6 cellular contexts compared by ENCODE assay signal in the genomic region with DNA sequence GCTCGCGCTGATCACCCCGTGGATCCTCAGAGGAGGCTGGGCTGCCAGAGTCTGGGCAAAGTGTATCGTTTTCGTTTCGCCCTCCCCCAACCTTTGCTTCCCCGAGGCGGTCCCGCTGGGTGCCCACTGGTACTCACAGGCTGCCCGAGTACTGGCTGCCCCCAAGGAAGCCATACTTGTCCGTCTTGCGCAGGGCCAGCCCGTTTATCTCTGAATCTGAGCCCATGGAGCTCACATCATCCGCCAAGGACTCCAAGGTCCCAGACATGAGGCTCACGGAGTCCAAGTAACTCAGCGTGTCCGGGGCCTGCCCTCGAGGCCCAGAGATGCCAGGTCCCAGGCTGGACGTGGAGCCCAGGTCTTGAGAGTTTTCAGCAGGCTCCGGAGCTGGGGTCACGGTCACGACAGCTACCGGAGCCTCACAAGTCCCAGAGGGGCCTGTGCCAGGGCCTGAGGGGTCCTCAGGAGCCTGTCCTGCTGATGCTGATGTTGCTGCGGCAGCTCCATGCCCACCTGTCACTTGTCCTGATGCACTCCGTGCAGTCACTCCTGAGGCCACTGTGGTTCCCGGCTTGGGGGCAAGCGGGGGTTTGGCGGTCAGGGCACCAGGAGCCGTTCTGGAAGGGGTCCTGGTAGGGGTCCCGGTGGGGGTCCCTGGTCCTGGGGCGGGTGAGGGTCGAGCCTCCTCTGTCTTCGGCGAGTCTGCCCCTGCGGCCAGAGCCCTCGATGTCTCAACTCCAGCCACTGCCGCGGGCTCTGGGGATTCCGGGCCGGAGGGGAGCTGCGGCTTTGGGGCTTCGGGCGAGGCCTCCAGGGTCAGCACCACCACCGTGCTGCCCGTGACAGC. TPM values are rescaled to one million over a fixed set of nuclear protein-coding genes. Genes with fewer than 3 reads are reported as not detected.
DNase-seq lines count a peak whose midpoint lies in the region; ATAC-seq and TF ChIP-seq lines count a peak whose summit lies in the region.

No MANE protein-coding gene starts in this region.

- H3K4me3 ChIP-seq in GM23338 (peak overlapping the region; percentile 85), mucosa of rectum (ENCODE audit: low read length in 2 of 2) (peak overlapping the region; percentile 70 to 84)

- peak overlapping the region; percentile 75 for H3K9ac ChIP-seq in mucosa of rectum (ENCODE audit: low read depth in 1 of 2, low read length in 2 of 2)

- peaks cover 11% of the 10 kb centered on the region for H3K4me1 ChIP-seq in GM23338 (ENCODE audit: insufficient read depth)
- peaks cover 24 to 32% of the 10 kb centered on the region in 2 donors for H3K4me1 ChIP-seq in mucosa of rectum (ENCODE audit: control insufficient read depth in 2 of 2, insufficient read depth in 2 of 2, low read length in 2 of 2)

- H3K36me3 ChIP-seq in GM23338 (ENCODE audit: insufficient read depth) (no peaks in the 10 kb centered on the region), mucosa of rectum (ENCODE audit: control insufficient read depth in 2 of 2, insufficient read depth in 2 of 2, low read length in 2 of 2) (peaks cover 13% of the 10 kb centered on the region in 2 donors)

- peaks cover 37% of the 10 kb centered on the region for H3K79me2 ChIP-seq in GM23338 (replicated peaks; ENCODE audit: insufficient read depth)

- H3K9me2 ChIP-seq in GM23338 (ENCODE audit: insufficient read depth), result no peaks in the 10 kb centered on the region

- H3F3A ChIP-seq in GM23338 (replicated peaks; ENCODE audit: low read depth), result no peaks in the 10 kb centered on the region

- no peaks in the 10 kb centered on the region for H3K9me3 Mint-ChIP-seq in GM23338
- no peaks in the 10 kb centered on the region for H3K9me3 Mint-ChIP-seq in activated naive CD8-positive, alpha-beta T cell treated with anti-CD3 and anti-CD28 coated beads, Interleukin-2, amount 10 ng/mL, durations not matched to agents 7 days and 5 days

- peaks cover 33% of the 10 kb centered on the region for H3K4me1 Mint-ChIP-seq in GM23338
- peaks cover 43% of the 10 kb centered on the region for H3K4me1 Mint-ChIP-seq in activated naive CD8-positive, alpha-beta T cell treated with anti-CD3 and anti-CD28 coated beads, Interleukin-2, amount 10 ng/mL, durations not matched to agents 7 days and 5 days

- H3K27me3 ChIP-seq in GM23338 (ENCODE audit: insufficient read depth), result no peaks in the 10 kb centered on the region
- H3K27me3 ChIP-seq in mucosa of rectum (ENCODE audit: control insufficient read depth in 2 of 2, insufficient read depth in 2 of 2, low read length in 2 of 2), result no peaks in the 10 kb centered on the region

- H3K27ac ChIP-seq in GM23338 (ENCODE audit: low read depth) (no peak overlapping the region), mucosa of rectum (ENCODE audit: low read depth in 2 of 2, low read length in 2 of 2) (peak overlapping the region; percentile 19 to 67)

- POLR2A ChIA-PET in activated naive CD8-positive, alpha-beta T cell treated with anti-CD3 and anti-CD28 coated beads, Interleukin-2, amount 10 ng/mL, durations not matched to agents 7 days and 5 days (lab: Charles Lee), result interaction anchor here (0.7 to 4.1 kb wide), 10 partner anchors 9 to 186 kb away, joined by 3 to 71 read pairs (median 6); a partner anchor contains a TSS

- H3K4me3 Mint-ChIP-seq in GM23338, result peak overlapping the region; percentile 78
- peak overlapping the region; percentile 93 for H3K4me3 Mint-ChIP-seq in activated naive CD8-positive, alpha-beta T cell treated with anti-CD3 and anti-CD28 coated beads, Interleukin-2, amount 10 ng/mL, durations not matched to agents 7 days and 5 days

- H3K36me3 Mint-ChIP-seq in GM23338 (ENCODE audit: low read depth), result peaks cover 9% of the 10 kb centered on the region; the same call in 2 of the 3 replicates
- peaks cover 19% of the 10 kb centered on the region for H3K36me3 Mint-ChIP-seq in activated naive CD8-positive, alpha-beta T cell treated with anti-CD3 and anti-CD28 coated beads, Interleukin-2, amount 10 ng/mL, durations not matched to agents 7 days and 5 days

- peak overlapping the region; percentile 98 for H3K4me2 ChIP-seq in GM23338

- no peak for TF ChIP-seq CTCF in GM23338 (conservative IDR thresholded peaks at IDR 0.05; ENCODE audit: low read depth in 2 of 2)

- H3K9me3 ChIP-seq in mucosa of rectum (ENCODE audit: control insufficient read depth in 2 of 2, low read length in 2 of 2), result no peaks in the 10 kb centered on the region

- H3K27me3 Mint-ChIP-seq in GM23338 (ENCODE audit: insufficient read depth, low read depth, poor library complexity), result peaks cover 19% of the 10 kb centered on the region
- no peaks in the 10 kb centered on the region for H3K27me3 Mint-ChIP-seq in activated naive CD8-positive, alpha-beta T cell treated with anti-CD3 and anti-CD28 coated beads, Interleukin-2, amount 10 ng/mL, durations not matched to agents 7 days and 5 days

- H4K20me1 ChIP-seq in GM23338 (replicated peaks; ENCODE audit: insufficient read depth), result peaks cover 10% of the 10 kb centered on the region; the same call in 1 of the 2 replicates

- no peak overlapping the region for H3K27ac Mint-ChIP-seq in GM23338
- peak overlapping the region; percentile 78 for H3K27ac Mint-ChIP-seq in activated naive CD8-positive, alpha-beta T cell treated with anti-CD3 and anti-CD28 coated beads, Interleukin-2, amount 10 ng/mL, durations not matched to agents 7 days and 5 days

- ATAC-seq in GM23338, result peak; percentile 0; the same call in 2 of the 3 replicates
- ATAC-seq in activated naive CD8-positive, alpha-beta T cell treated with anti-CD3 and anti-CD28 coated beads, Interleukin-2, amount 10 ng/mL, durations not matched to agents 7 days and 5 days (ENCODE audit: low read depth), result no peak
- ATAC-seq in HG03025 (IDR thresholded peaks at IDR 0.05; ENCODE audit: low FRiP score, unreplicated experiment), result no peak
- no peak for ATAC-seq in HG03135 (IDR thresholded peaks at IDR 0.05; ENCODE audit: unreplicated experiment)

- DNase-seq in GM23338 (ENCODE audit: low spot score), result peak; percentile 29
- DNase-seq in activated naive CD8-positive, alpha-beta T cell treated with anti-CD3 and anti-CD28 coated beads, Interleukin-2, amount 10 ng/mL, durations not matched to agents 7 days and 5 days, result peak; percentile 50
- no peak for DNase-seq in kidney glomerular epithelial cell (lab: John Stamatoyannopoulos, UW)

- H2AFZ ChIP-seq in GM23338, result no peak overlapping the region

TF ChIP-seq in GM23338, 12 proteins besides CTCF, POLR2A, EP300 and RAD21 (continues in another document):
- TF ChIP-seq, protein P1, sequence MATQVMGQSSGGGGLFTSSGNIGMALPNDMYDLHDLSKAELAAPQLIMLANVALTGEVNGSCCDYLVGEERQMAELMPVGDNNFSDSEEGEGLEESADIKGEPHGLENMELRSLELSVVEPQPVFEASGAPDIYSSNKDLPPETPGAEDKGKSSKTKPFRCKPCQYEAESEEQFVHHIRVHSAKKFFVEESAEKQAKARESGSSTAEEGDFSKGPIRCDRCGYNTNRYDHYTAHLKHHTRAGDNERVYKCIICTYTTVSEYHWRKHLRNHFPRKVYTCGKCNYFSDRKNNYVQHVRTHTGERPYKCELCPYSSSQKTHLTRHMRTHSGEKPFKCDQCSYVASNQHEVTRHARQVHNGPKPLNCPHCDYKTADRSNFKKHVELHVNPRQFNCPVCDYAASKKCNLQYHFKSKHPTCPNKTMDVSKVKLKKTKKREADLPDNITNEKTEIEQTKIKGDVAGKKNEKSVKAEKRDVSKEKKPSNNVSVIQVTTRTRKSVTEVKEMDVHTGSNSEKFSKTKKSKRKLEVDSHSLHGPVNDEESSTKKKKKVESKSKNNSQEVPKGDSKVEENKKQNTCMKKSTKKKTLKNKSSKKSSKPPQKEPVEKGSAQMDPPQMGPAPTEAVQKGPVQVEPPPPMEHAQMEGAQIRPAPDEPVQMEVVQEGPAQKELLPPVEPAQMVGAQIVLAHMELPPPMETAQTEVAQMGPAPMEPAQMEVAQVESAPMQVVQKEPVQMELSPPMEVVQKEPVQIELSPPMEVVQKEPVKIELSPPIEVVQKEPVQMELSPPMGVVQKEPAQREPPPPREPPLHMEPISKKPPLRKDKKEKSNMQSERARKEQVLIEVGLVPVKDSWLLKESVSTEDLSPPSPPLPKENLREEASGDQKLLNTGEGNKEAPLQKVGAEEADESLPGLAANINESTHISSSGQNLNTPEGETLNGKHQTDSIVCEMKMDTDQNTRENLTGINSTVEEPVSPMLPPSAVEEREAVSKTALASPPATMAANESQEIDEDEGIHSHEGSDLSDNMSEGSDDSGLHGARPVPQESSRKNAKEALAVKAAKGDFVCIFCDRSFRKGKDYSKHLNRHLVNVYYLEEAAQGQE (IDR thresholded peaks at IDR 0.05; ENCODE audit: unreplicated experiment), result no peak
- no peak for TF ChIP-seq EZH2phosphoT487 (IDR thresholded peaks at IDR 0.05; ENCODE audit: unreplicated experiment)
- no peak for TF ChIP-seq EZH2 (IDR thresholded peaks at IDR 0.05; ENCODE audit: low read depth, unreplicated experiment)

RNA-seq across cellular contexts. Expression of a gene that starts 1.0 kb away (rescaled TPM):
- 19.6 and 30.8 TPM in 2 replicates for total RNA-seq in GM23338 (2014; rRNA removed; shearing (Covaris generic))
- polyA plus RNA-seq in GM23338 (2016; fragmentation: Nextera tagmentation; extraction: Ambion mirVana), result 13.3 TPM in 2 replicates
- total RNA-seq in activated naive CD8-positive, alpha-beta T cell treated with anti-CD3 and anti-CD28 coated beads, Interleukin-2, amount 10 ng/mL, durations not matched to agents 7 days and 5 days, result 10 to 100 TPM; 63.6 to 69.8 TPM

RNA-seq across cellular contexts. Expression of a gene that starts 5.3 kb away (rescaled TPM):
- total RNA-seq in GM23338 (2014; rRNA removed; shearing (Covaris generic)), result not detected in 2 replicates
- polyA plus RNA-seq in GM23338 (2016; fragmentation: Nextera tagmentation; extraction: Ambion mirVana), result 3.5 and 7.3 TPM in 2 replicates
- total RNA-seq in activated naive CD8-positive, alpha-beta T cell treated with anti-CD3 and anti-CD28 coated beads, Interleukin-2, amount 10 ng/mL, durations not matched to agents 7 days and 5 days, result 1 to 10 TPM in 1 of 2 experiments, not detected in 1; 1.7 TPM

RNA-seq across cellular contexts. Expression of a gene that starts 13.0 kb away (rescaled TPM):
- 0.21 and 0.35 TPM in 2 replicates for total RNA-seq in GM23338 (2014; rRNA removed; shearing (Covaris generic))
- 3.3 and 3.9 TPM in 2 replicates for polyA plus RNA-seq in GM23338 (2016; fragmentation: Nextera tagmentation; extraction: Ambion mirVana)
- total RNA-seq in activated naive CD8-positive, alpha-beta T cell treated with anti-CD3 and anti-CD28 coated beads, Interleukin-2, amount 10 ng/mL, durations not matched to agents 7 days and 5 days, result 100 to 1,000 TPM; 293 to 318 TPM

RNA-seq across cellular contexts. Expression of a gene that starts 14.2 kb away (rescaled TPM):
- 33.9 and 38.7 TPM in 2 replicates for total RNA-seq in GM23338 (2014; rRNA removed; shearing (Covaris generic))
- 21.0 and 23.1 TPM in 2 replicates for polyA plus RNA-seq in GM23338 (2016; fragmentation: Nextera tagmentation; extraction: Ambion mirVana)
- 10 to 100 TPM; 71.3 to 72.5 TPM for total RNA-seq in activated naive CD8-positive, alpha-beta T cell treated with anti-CD3 and anti-CD28 coated beads, Interleukin-2, amount 10 ng/mL, durations not matched to agents 7 days and 5 days

RNA-seq across cellular contexts. Expression of a gene that starts 25.9 kb away (rescaled TPM):
- 37.9 and 44.3 TPM in 2 replicates for total RNA-seq in GM23338 (2014; rRNA removed; shearing (Covaris generic))
- polyA plus RNA-seq in GM23338 (2016; fragmentation: Nextera tagmentation; extraction: Ambion mirVana), result 4.8 and 6.2 TPM in 2 replicates
- 10 to 100 TPM; 14.4 to 15.5 TPM for total RNA-seq in activated naive CD8-positive, alpha-beta T cell treated with anti-CD3 and anti-CD28 coated beads, Interleukin-2, amount 10 ng/mL, durations not matched to agents 7 days and 5 days

Comparison
In these comparisons a context has a peak if more than half of its experiments do, and no peak if none do; other contexts are left out.
1. RNA of a gene that starts 13.0 kb away (total RNA-seq): 293 to 318 TPM in activated naive CD8-positive, alpha-beta T cell treated with anti-CD3 and anti-CD28 coated beads, Interleukin-2, amount 10 ng/mL, durations not matched to agents 7 days and 5 days; 0.21 to 0.35 TPM in GM23338; every median in the first group is over 100 times any median in the second.